Comparison of ENCODE assay signal across 8 cellular contexts in the genomic region with DNA sequence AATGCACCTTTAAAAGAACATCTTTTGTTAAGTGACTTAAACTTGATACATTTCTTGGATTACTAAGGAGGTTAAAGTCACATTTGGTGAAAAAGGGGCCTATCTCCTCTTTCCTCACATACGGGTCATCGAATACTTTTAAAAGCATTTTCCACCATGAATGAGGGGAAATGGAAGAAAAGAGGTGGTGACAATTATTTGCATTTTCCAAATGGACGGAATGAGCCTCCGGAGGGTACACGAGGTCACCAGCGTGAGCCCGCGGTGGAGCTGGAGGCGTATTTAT. TPM values are rescaled to one million over a fixed set of nuclear protein-coding genes. Genes with fewer than 3 reads are reported as not detected.
DNase-seq lines count a peak whose midpoint lies in the region; ATAC-seq and TF ChIP-seq lines count a peak whose summit lies in the region.

No MANE protein-coding gene starts in this region.

- H3K4me3 ChIP-seq in left lung, result peak overlapping the region; percentile 64 to 65
- peak overlapping the region; percentile 77 to 94 (median 86) for H3K4me3 ChIP-seq in tibial nerve

- DNase-seq in activated naive CD4-positive, alpha-beta T cell treated with anti-CD3 and anti-CD28 coated beads for 36 hours, result no peak
- no peak for DNase-seq in activated naive CD4-positive, alpha-beta T cell (lab: John Stamatoyannopoulos, UW)
- DNase-seq in activated naive CD8-positive, alpha-beta T cell treated with anti-CD3 and anti-CD28 coated beads, Interleukin-2, amount 10 ng/mL, durations not matched to agents 7 days and 5 days, result no peak
- DNase-seq in left lung (no peak), tibial nerve (ENCODE audit: low spot score in 2 of 2) (no peak), cortex of kidney (lab: John Stamatoyannopoulos, UW) (no peak), KBM-7 (no peak)

- H3K27me3 ChIP-seq in left lung, result peaks cover 16 to 90% of the 10 kb centered on the region in 2 donors
- no peaks in the 10 kb centered on the region for H3K27me3 ChIP-seq in tibial nerve

- no peak for TF ChIP-seq POLR2A in tibial nerve (IDR thresholded peaks at IDR 0.05)

- H3K9me3 ChIP-seq in left lung, result no peaks in the 10 kb centered on the region
- H3K9me3 ChIP-seq in tibial nerve, result no peaks in the 10 kb centered on the region

- ATAC-seq in activated naive CD8-positive, alpha-beta T cell treated with anti-CD3 and anti-CD28 coated beads, Interleukin-2, amount 10 ng/mL, durations not matched to agents 7 days and 5 days (ENCODE audit: low read depth), result no peak
- ATAC-seq in left lung (no peak), GM21717 (IDR thresholded peaks at IDR 0.05; ENCODE audit: unreplicated experiment) (no peak)

- WGBS in tibial nerve, 2 donors, result 1% methylated on average over 9 of the region's 9 CpGs

- peak overlapping the region; percentile 89 to 95 for H3K27ac ChIP-seq in left lung
- peak overlapping the region; percentile 96 to 99 (median 98) for H3K27ac ChIP-seq in tibial nerve

- POLR2A ChIA-PET in activated naive CD8-positive, alpha-beta T cell treated with anti-CD3 and anti-CD28 coated beads, Interleukin-2, amount 10 ng/mL, durations not matched to agents 7 days and 5 days (lab: Charles Lee), result no interaction called here

- TF ChIP-seq CTCF in left lung (IDR thresholded peaks at IDR 0.05) (no peak), tibial nerve (IDR thresholded peaks at IDR 0.05) (no peak)

- CTCF ChIA-PET in activated naive CD4-positive, alpha-beta T cell treated with anti-CD3 and anti-CD28 coated beads for 36 hours (lab: Charles Lee), result interaction anchor here (0.7 to 1.5 kb wide), 2 partner anchors 44 to 388 kb away, joined by 4 to 7 read pairs; no protein-coding TSS in a partner anchor

- intact Hi-C loops in activated naive CD4-positive, alpha-beta T cell treated with anti-CD3 and anti-CD28 coated beads for 36 hours (cut with micrococcal nuclease), result loop anchor here (5.0 kb wide), 1 partner anchor 353 kb away; no protein-coding TSS in a partner anchor
- intact Hi-C loops in left lung (cut with DNase I), result no loop called here

- H3K36me3 ChIP-seq in left lung (no peaks in the 10 kb centered on the region), tibial nerve (no peaks in the 10 kb centered on the region)

- H3K4me1 ChIP-seq in left lung, result peaks cover 14 to 15% of the 10 kb centered on the region in 2 donors
- peaks cover 0 to 35% (median 16%) of the 10 kb centered on the region in 4 donors for H3K4me1 ChIP-seq in tibial nerve

- peaks cover 2% of the 10 kb centered on the region for H3K36me3 Mint-ChIP-seq in activated naive CD4-positive, alpha-beta T cell treated with anti-CD3 and anti-CD28 coated beads for 36 hours (ENCODE audit: low read depth)
- H3K36me3 Mint-ChIP-seq in activated naive CD8-positive, alpha-beta T cell treated with anti-CD3 and anti-CD28 coated beads, Interleukin-2, amount 10 ng/mL, durations not matched to agents 7 days and 5 days, result peaks cover 2% of the 10 kb centered on the region

- H3K4me1 Mint-ChIP-seq in activated naive CD4-positive, alpha-beta T cell treated with anti-CD3 and anti-CD28 coated beads for 36 hours (ENCODE audit: low read depth), result peaks cover 28% of the 10 kb centered on the region
- peaks cover 36% of the 10 kb centered on the region for H3K4me1 Mint-ChIP-seq in activated naive CD8-positive, alpha-beta T cell treated with anti-CD3 and anti-CD28 coated beads, Interleukin-2, amount 10 ng/mL, durations not matched to agents 7 days and 5 days

- in situ Hi-C loops in KBM-7 (cut with MboI; ENCODE audit: low pct_unique_long_range_greater_than_20kb, low sequenced_read_pairs), result no loop called here

- peaks cover 28% of the 10 kb centered on the region for H3K27me3 Mint-ChIP-seq in activated naive CD4-positive, alpha-beta T cell treated with anti-CD3 and anti-CD28 coated beads for 36 hours (ENCODE audit: low read depth)
- H3K27me3 Mint-ChIP-seq in activated naive CD8-positive, alpha-beta T cell treated with anti-CD3 and anti-CD28 coated beads, Interleukin-2, amount 10 ng/mL, durations not matched to agents 7 days and 5 days, result peaks cover 37% of the 10 kb centered on the region

- no peaks in the 10 kb centered on the region for H3K9me3 Mint-ChIP-seq in activated naive CD4-positive, alpha-beta T cell treated with anti-CD3 and anti-CD28 coated beads for 36 hours
- no peaks in the 10 kb centered on the region for H3K9me3 Mint-ChIP-seq in activated naive CD8-positive, alpha-beta T cell treated with anti-CD3 and anti-CD28 coated beads, Interleukin-2, amount 10 ng/mL, durations not matched to agents 7 days and 5 days

- TF ChIP-seq EP300 in tibial nerve (IDR thresholded peaks at IDR 0.05), result no peak

- H3K27ac Mint-ChIP-seq in activated naive CD4-positive, alpha-beta T cell treated with anti-CD3 and anti-CD28 coated beads for 36 hours, result no peak overlapping the region
- H3K27ac Mint-ChIP-seq in activated naive CD8-positive, alpha-beta T cell treated with anti-CD3 and anti-CD28 coated beads, Interleukin-2, amount 10 ng/mL, durations not matched to agents 7 days and 5 days, result peak overlapping the region; percentile 69

- peak overlapping the region; percentile 76 for H3K4me3 Mint-ChIP-seq in activated naive CD4-positive, alpha-beta T cell treated with anti-CD3 and anti-CD28 coated beads for 36 hours
- peak overlapping the region; percentile 82 for H3K4me3 Mint-ChIP-seq in activated naive CD8-positive, alpha-beta T cell treated with anti-CD3 and anti-CD28 coated beads, Interleukin-2, amount 10 ng/mL, durations not matched to agents 7 days and 5 days

RNA-seq across cellular contexts. Expression of gene BMPR1A, which starts 1.0 kb away (rescaled TPM):
- total RNA-seq in activated naive CD4-positive, alpha-beta T cell treated with anti-CD3 and anti-CD28 coated beads for 36 hours, result 1 to 10 TPM; 2.9 to 6.8 TPM
- total RNA-seq in activated naive CD8-positive, alpha-beta T cell treated with anti-CD3 and anti-CD28 coated beads, Interleukin-2, amount 10 ng/mL, durations not matched to agents 7 days and 5 days, result 10 to 100 TPM; 13.3 to 15.0 TPM
- 10 to 100 TPM; 33.4 to 47.9 TPM for total RNA-seq in left lung
- total RNA-seq in tibial nerve, result 10 to 100 TPM; 35.7 to 51.3 (median 42.8) TPM
